Comparison of ENCODE assay signal across 24 cellular contexts in the genomic region with DNA sequence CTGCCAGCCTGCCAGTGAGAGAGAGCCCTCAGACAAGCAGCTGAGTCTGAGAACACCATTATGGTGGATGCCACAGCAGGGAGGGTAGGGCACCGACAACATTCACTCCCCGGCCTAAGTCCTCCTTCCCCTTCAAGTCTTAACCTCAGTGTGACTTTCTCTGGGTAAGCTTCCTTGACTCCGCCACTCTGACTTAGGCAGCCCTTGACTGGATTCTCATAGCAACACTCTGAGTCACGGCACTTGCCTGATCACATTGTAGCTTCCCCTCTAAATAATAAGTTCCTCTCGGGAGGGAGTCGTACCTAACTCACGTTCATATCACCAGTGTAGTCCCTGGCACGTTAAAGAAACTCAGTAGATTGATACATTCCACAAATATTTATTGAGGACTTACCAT.
DNase-seq lines count a peak whose midpoint lies in the region; ATAC-seq and TF ChIP-seq lines count a peak whose summit lies in the region.
"Had no signal": no experiment of that assay in that cellular context is flagged by ENCODE, and none has a peak within 500 bp of the region (broad histone marks: within the 10 kb centered on the region; RNA-seq: fewer than 3 reads in every experiment).

No MANE protein-coding gene starts in this region.

- no peaks in the 10 kb centered on the region for H3F3A ChIP-seq in neural progenitor cell (ENCODE audit: low read depth)

- H3K9me3 ChIP-seq in neural progenitor cell (ENCODE audit: low read depth) = no peaks in the 10 kb centered on the region
- no peaks in the 10 kb centered on the region for H3K9me3 ChIP-seq in mucosa of descending colon
- H3K9me3 ChIP-seq: body of pancreas, spleen had no signal

- no peak overlapping the region for H3K4me3 Mint-ChIP-seq in neural progenitor cell
- H3K4me3 Mint-ChIP-seq in glutamatergic neuron (ENCODE audit: unreplicated experiment) = no peak overlapping the region
- H3K4me3 Mint-ChIP-seq: activated naive CD8-positive, alpha-beta T cell; CD8-positive, alpha-beta T cell; neural crest cell had no signal

- no peaks in the 10 kb centered on the region for H3K36me3 ChIP-seq in neural progenitor cell
- H3K36me3 ChIP-seq in mucosa of descending colon (ENCODE audit: low read depth) = no peaks in the 10 kb centered on the region
- H3K36me3 ChIP-seq: spleen had no signal

- DNase-seq in ELR (ENCODE audit: low read depth) (peak; percentile 74), NCI-H226 (peak; percentile 78), choroid plexus epithelial cell (ENCODE audit: low read depth) (peak; percentile 12), neural progenitor cell (ENCODE audit: low spot score) (no peak), mucosa of descending colon (no peak), glutamatergic neuron (no peak), cerebellum (ENCODE audit: low spot score) (no peak)
- DNase-seq in activated CD8-positive, alpha-beta memory T cell treated with anti-CD3 and anti-CD28 coated beads, Interleukin-2, amount 50 U/mL, for 4 hours = no peak
- DNase-seq: body of pancreas; CD8-positive, alpha-beta T cell; cortex of kidney; DMS53; KG1; left colon; midbrain; NCI-H1105; NCI-H524; SHP77 treated with DMSO at 0.1 percent for 48 hours; spleen; substantia nigra; T-helper 2 cell had no signal

- H2AFZ ChIP-seq in neural progenitor cell (replicated peaks) = no peak overlapping the region

- peaks cover 2% of the 10 kb centered on the region for H3K4me1 Mint-ChIP-seq in neural progenitor cell
- no peaks in the 10 kb centered on the region for H3K4me1 Mint-ChIP-seq in glutamatergic neuron (ENCODE audit: low read depth, unreplicated experiment)
- H3K4me1 Mint-ChIP-seq: neural crest cell had no signal

- peak overlapping the region; percentile 6 for H3K27ac Mint-ChIP-seq in neural progenitor cell
- no peak overlapping the region for H3K27ac Mint-ChIP-seq in glutamatergic neuron (ENCODE audit: unreplicated experiment)
- H3K27ac Mint-ChIP-seq: activated naive CD8-positive, alpha-beta T cell; CD8-positive, alpha-beta T cell had no signal

- TF ChIP-seq CTCF in choroid plexus epithelial cell (conservative IDR thresholded peaks at IDR 0.05; ENCODE audit: low read depth, low read length) (no peak), neural progenitor cell (IDR thresholded peaks at IDR 0.05) (no peak), mucosa of descending colon (IDR thresholded peaks at IDR 0.05) (no peak), glutamatergic neuron (IDR thresholded peaks at IDR 0.05; ENCODE audit: partially characterized antibody, unreplicated experiment) (no peak)

- H3K4me1 ChIP-seq in neural progenitor cell (no peaks in the 10 kb centered on the region), mucosa of descending colon (ENCODE audit: low read depth) (no peaks in the 10 kb centered on the region)
- H3K4me1 ChIP-seq: body of pancreas, spleen had no signal

- H3K4me3 ChIP-seq in choroid plexus epithelial cell (ENCODE audit: low read depth, low read length) (no peak overlapping the region), neural progenitor cell (no peak overlapping the region), mucosa of descending colon (no peak overlapping the region)
- H3K4me3 ChIP-seq: body of pancreas, spleen had no signal

- H3K27ac ChIP-seq in neural progenitor cell = no peak overlapping the region
- H3K27ac ChIP-seq: body of pancreas, HL-60, spleen had no signal

- intact Hi-C loops in mucosa of descending colon (cut with DNase I, micrococcal nuclease) = no loop called here

- H3K36me3 Mint-ChIP-seq in neural progenitor cell = no peaks in the 10 kb centered on the region
- no peaks in the 10 kb centered on the region for H3K36me3 Mint-ChIP-seq in glutamatergic neuron (ENCODE audit: unreplicated experiment)
- H3K36me3 Mint-ChIP-seq: activated naive CD8-positive, alpha-beta T cell; CD8-positive, alpha-beta T cell had no signal

- H3K9me3 Mint-ChIP-seq in neural progenitor cell (peaks cover 4% of the 10 kb centered on the region), glutamatergic neuron (ENCODE audit: unreplicated experiment) (peaks cover 2% of the 10 kb centered on the region)
- H3K9me3 Mint-ChIP-seq: CD8-positive, alpha-beta T cell had no signal

- H3K9ac ChIP-seq in neural progenitor cell = no peak overlapping the region

- no peak overlapping the region for H3K4me2 ChIP-seq in neural progenitor cell

- no peaks in the 10 kb centered on the region for H3K79me2 ChIP-seq in neural progenitor cell (ENCODE audit: low read depth)

- H3K27me3 Mint-ChIP-seq in neural progenitor cell (ENCODE audit: insufficient read depth, low read depth) (peaks cover 4% of the 10 kb centered on the region), glutamatergic neuron (ENCODE audit: unreplicated experiment) (no peaks in the 10 kb centered on the region)

- no peaks in the 10 kb centered on the region for H3K27me3 ChIP-seq in neural progenitor cell
- H3K27me3 ChIP-seq: body of pancreas had no signal

- no peaks in the 10 kb centered on the region for H4K20me1 ChIP-seq in neural progenitor cell (ENCODE audit: low read depth)

- ATAC-seq in mucosa of descending colon = no peak
- ATAC-seq: body of pancreas; CD8-positive, alpha-beta T cell; left colon had no signal

Comparison
In these comparisons a context has a peak if more than half of its experiments do, and no peak if none do; other contexts are left out.
1. DNase-seq: peak in ELR (single experiment), NCI-H226 (single experiment) and choroid plexus epithelial cell (single experiment); none in neural progenitor cell (single experiment), mucosa of descending colon (0 of 3), activated CD8-positive, alpha-beta memory T cell treated with anti-CD3 and anti-CD28 coated beads, Interleukin-2, amount 50 U/mL, for 4 hours (single experiment), glutamatergic neuron (single experiment) and cerebellum (single experiment).